In genomic region chr6:108732101-108732870, GRCh38 we compare ENCODE assay signal across 16 cellular contexts.
DNase-seq lines count a peak whose midpoint lies in the region; ATAC-seq, FAIRE-seq and TF ChIP-seq lines count a peak whose summit lies in the region.
"Had no signal": no experiment of that assay in that cellular context is flagged by ENCODE, and none has a peak within 500 bp of the region (broad histone marks: within the 10 kb centered on the region; RNA-seq: fewer than 3 reads in every experiment).

No MANE protein-coding gene starts in this region.

- H3K27me3 Mint-ChIP-seq in WTC11 (ENCODE audit: low read depth) (peaks cover 75% of the 10 kb centered on the region), glutamatergic neuron (ENCODE audit: unreplicated experiment) (no peaks in the 10 kb centered on the region)

- CTCF ChIA-PET in WTC11 (lab: Charles Lee), result interaction anchor here (1.0 to 1.2 kb wide), 2 partner anchors 16 to 37 kb away, joined by 3 read pairs; no protein-coding TSS in a partner anchor

- H3K27ac Mint-ChIP-seq in WTC11 (no peak overlapping the region), glutamatergic neuron (ENCODE audit: unreplicated experiment) (no peak overlapping the region)
- H3K27ac Mint-ChIP-seq: natural killer cell treated with Interleukin-12 subunit alpha and Interleukin-12 subunit beta and Interleukin-15 and Interleukin-18, amount 100 ng/mL, for 72 hours had no signal

- H3K4me1 Mint-ChIP-seq in WTC11 (peaks cover 73% of the 10 kb centered on the region), glutamatergic neuron (ENCODE audit: low read depth, unreplicated experiment) (no peaks in the 10 kb centered on the region)
- H3K4me1 Mint-ChIP-seq: immature natural killer cell had no signal

- POLR2A ChIA-PET in WTC11 (lab: Charles Lee), result interaction anchor here (0.9 to 1.0 kb wide), 2 partner anchors 28 to 172 kb away, joined by 3 read pairs; partner anchors contain the start of gene FOXO3

- H3K9ac ChIP-seq in kidney (ENCODE audit: low read length in 2 of 2), result no peak overlapping the region

- DNase-seq in AG08395 (ENCODE audit: low spot score) (peak; percentile 63), HT1080 (ENCODE audit: low read depth) (peak; percentile 59), WTC11 (ENCODE audit: low spot score) (no peak), kidney epithelial cell (ENCODE audit: low read depth) (peak; percentile 57), D341Med (ENCODE audit: low spot score) (no peak), epidermal melanocyte (ENCODE audit: insufficient read length, low spot score) (no peak), kidney (no peak), glutamatergic neuron (no peak)
- DNase-seq: ACHN; activated T-cell treated with anti-CD3 and anti-CD28 coated beads, Interleukin-2, amount 50 U/mL, for 48 hours; immature natural killer cell; NCI-H446 treated with DMSO at 0.1 percent for 48 hours; tibial artery had no signal

- no peak for ATAC-seq in WTC11
- ATAC-seq: activated CD4-positive, CD25-positive, alpha-beta regulatory T cell treated with anti-CD3 and anti-CD28 coated beads, Interleukin-2, amount 50 U/mL, for 24 hours; sciatic nerve had no signal

- no peaks in the 10 kb centered on the region for H3K36me3 Mint-ChIP-seq in WTC11
- no peaks in the 10 kb centered on the region for H3K36me3 Mint-ChIP-seq in glutamatergic neuron (ENCODE audit: unreplicated experiment)
- H3K36me3 Mint-ChIP-seq: immature natural killer cell; natural killer cell treated with Interleukin-12 subunit alpha and Interleukin-12 subunit beta and Interleukin-15 and Interleukin-18, amount 100 ng/mL, for 72 hours had no signal

- TF ChIP-seq CTCF in WTC11 (IDR thresholded peaks at IDR 0.05), result no peak
- TF ChIP-seq CTCF in kidney epithelial cell (IDR thresholded peaks at IDR 0.05; ENCODE audit: insufficient read depth, low read length, poor library complexity, severe bottlenecking), result no peak
- no peak for TF ChIP-seq CTCF in kidney (IDR thresholded peaks at IDR 0.05; ENCODE audit: borderline replicate concordance, extremely low read depth, insufficient read depth)
- no peak for TF ChIP-seq CTCF in glutamatergic neuron (IDR thresholded peaks at IDR 0.05; ENCODE audit: partially characterized antibody, unreplicated experiment)

- H3K9me3 ChIP-seq in kidney (ENCODE audit: control insufficient read depth in 1 of 2, low read length in 2 of 2), result no peaks in the 10 kb centered on the region
- H3K9me3 ChIP-seq: tibial artery had no signal

- intact Hi-C loops in kidney (cut with DNase I), result no loop called here

- FAIRE-seq in kidney (lab: Jason Lieb, UNC), result no peak

- no peak overlapping the region; the same call in 1 of the 2 replicates for H3K4me3 Mint-ChIP-seq in WTC11
- H3K4me3 Mint-ChIP-seq in glutamatergic neuron (ENCODE audit: unreplicated experiment), result no peak overlapping the region
- H3K4me3 Mint-ChIP-seq: immature natural killer cell; natural killer cell treated with Interleukin-12 subunit alpha and Interleukin-12 subunit beta and Interleukin-15 and Interleukin-18, amount 100 ng/mL, for 72 hours had no signal

- no peaks in the 10 kb centered on the region for H3K27me3 ChIP-seq in kidney epithelial cell (ENCODE audit: control insufficient read depth, insufficient read depth, low read length)
- H3K27me3 ChIP-seq: tibial artery had no signal

- H3K36me3 ChIP-seq in kidney epithelial cell (ENCODE audit: control insufficient read depth, insufficient read depth, low read length) (no peaks in the 10 kb centered on the region), kidney (ENCODE audit: control insufficient read depth in 1 of 2, insufficient read depth in 2 of 2, low read length in 2 of 2) (no peaks in the 10 kb centered on the region)
- H3K36me3 ChIP-seq: tibial artery had no signal

- H3K4me3 ChIP-seq in kidney epithelial cell (ENCODE audit: low read depth, low read length), result no peak overlapping the region
- H3K4me3 ChIP-seq in kidney (ENCODE audit: low read length in 2 of 2), result no peak overlapping the region
- H3K4me3 ChIP-seq: tibial artery had no signal

- H3K27ac ChIP-seq in kidney (ENCODE audit: low read depth in 2 of 2, low read length in 2 of 2), result no peak overlapping the region
- H3K27ac ChIP-seq: tibial artery had no signal

- H3K4me1 ChIP-seq in kidney (ENCODE audit: control insufficient read depth in 1 of 2, insufficient read depth in 1 of 2, low read depth in 1 of 2, low read length in 2 of 2), result peaks cover 0 to 2% of the 10 kb centered on the region in 2 donors

- H3K9me3 Mint-ChIP-seq in WTC11, result no peaks in the 10 kb centered on the region
- peaks cover 5% of the 10 kb centered on the region for H3K9me3 Mint-ChIP-seq in glutamatergic neuron (ENCODE audit: unreplicated experiment)
- H3K9me3 Mint-ChIP-seq: natural killer cell treated with Interleukin-12 subunit alpha and Interleukin-12 subunit beta and Interleukin-15 and Interleukin-18, amount 100 ng/mL, for 72 hours had no signal

TF ChIP-seq in WTC11, 78 proteins besides CTCF, POLR2A, EP300 and RAD21 (continues in another document):
- no peak for TF ChIP-seq ERG (CRISPR knock-in tag; IDR thresholded peaks at IDR 0.05)
- no peak for TF ChIP-seq JAZF1 (CRISPR knock-in tag; IDR thresholded peaks at IDR 0.05)
- TF ChIP-seq ZNF532 (CRISPR knock-in tag; IDR thresholded peaks at IDR 0.05; ENCODE audit: borderline replicate concordance), result no peak
- no peak for TF ChIP-seq ZNF512 (CRISPR knock-in tag; IDR thresholded peaks at IDR 0.05; ENCODE audit: borderline replicate concordance)

Comparison
In these comparisons a context has a peak if more than half of its experiments do, and no peak if none do; other contexts are left out.
1. DNase-seq: peak in AG08395 (single experiment), HT1080 (single experiment) and kidney epithelial cell (single experiment); none in WTC11 (single experiment), D341Med (single experiment), epidermal melanocyte (single experiment), kidney (single experiment) and glutamatergic neuron (single experiment).